Comparison of ENCODE assay signal across 8 cellular contexts in genomic region chr15:88257311-88257901, GRCh38. TPM values are rescaled to one million over a fixed set of nuclear protein-coding genes. Genes with fewer than 3 reads are reported as not detected.
DNase-seq lines count a peak whose midpoint lies in the region; ATAC-seq and TF ChIP-seq lines count a peak whose summit lies in the region.

No MANE protein-coding gene starts in this region.

- peak overlapping the region; percentile 52 for H3K4me3 Mint-ChIP-seq in central memory CD8-positive, alpha-beta T cell
- peak overlapping the region; percentile 83 to 92 (median 88) for H3K4me3 Mint-ChIP-seq in nephron

- no peak for ATAC-seq in central memory CD8-positive, alpha-beta T cell (replicated peaks; ENCODE audit: extremely low read depth, poor library complexity, severe bottlenecking)
- ATAC-seq in GM18909 (IDR thresholded peaks at IDR 0.05; ENCODE audit: poor library complexity, unreplicated experiment) (no peak), left lobe of liver (no peak), GM21447 (IDR thresholded peaks at IDR 0.05; ENCODE audit: unreplicated experiment) (no peak)

- peak; percentile 2 to 17 for DNase-seq in stimulated activated CD8-positive, alpha-beta memory T cell treated with anti-CD3 and anti-CD28 coated beads, Interleukin-7, amount 100 ng/mL, for 4 hours (ENCODE audit: low read depth in 2 of 2)
- no peak for DNase-seq in stimulated activated CD8-positive, alpha-beta memory T cell treated with anti-CD3 and anti-CD28 coated beads, Interleukin-4, amount 100 ng/mL, for 48 hours
- DNase-seq in central memory CD8-positive, alpha-beta T cell (ENCODE audit: low spot score in 2 of 2): no peak
- DNase-seq in glomerular visceral epithelial cell (ENCODE audit: extremely low spot score): no peak
- DNase-seq in left lobe of liver (ENCODE audit: low spot score): no peak

- no peak overlapping the region for H3K27ac Mint-ChIP-seq in central memory CD8-positive, alpha-beta T cell (ENCODE audit: low read depth)
- no peak overlapping the region for H3K27ac Mint-ChIP-seq in nephron

- H3K9me3 Mint-ChIP-seq in central memory CD8-positive, alpha-beta T cell: no peaks in the 10 kb centered on the region
- no peaks in the 10 kb centered on the region for H3K9me3 Mint-ChIP-seq in nephron

- no peak for TF ChIP-seq CTCF in nephron (IDR thresholded peaks at IDR 0.05; ENCODE audit: unreplicated experiment in 3 of 3)

- H3K27me3 Mint-ChIP-seq in central memory CD8-positive, alpha-beta T cell: peaks cover 94% of the 10 kb centered on the region
- peaks cover 96% of the 10 kb centered on the region for H3K27me3 Mint-ChIP-seq in nephron (ENCODE audit: low read depth)

- peaks cover 2% of the 10 kb centered on the region for H3K36me3 Mint-ChIP-seq in central memory CD8-positive, alpha-beta T cell (ENCODE audit: insufficient read depth)
- no peaks in the 10 kb centered on the region for H3K36me3 Mint-ChIP-seq in nephron (ENCODE audit: low read depth)

- peaks cover 21% of the 10 kb centered on the region for H3K4me1 Mint-ChIP-seq in central memory CD8-positive, alpha-beta T cell
- H3K4me1 Mint-ChIP-seq in nephron: peaks cover 35% of the 10 kb centered on the region

RNA-seq across cellular contexts. Expression of gene NTRK3, which starts 0.9 kb away (rescaled TPM):
- 0.38 TPM for total RNA-seq in left lobe of liver

Comparison
In these comparisons a context has a peak if more than half of its experiments do, and no peak if none do; other contexts are left out.
1. DNase-seq: peak in stimulated activated CD8-positive, alpha-beta memory T cell treated with anti-CD3 and anti-CD28 coated beads, Interleukin-7, amount 100 ng/mL, for 4 hours (2 of 2); none in stimulated activated CD8-positive, alpha-beta memory T cell treated with anti-CD3 and anti-CD28 coated beads, Interleukin-4, amount 100 ng/mL, for 48 hours (single experiment), central memory CD8-positive, alpha-beta T cell (0 of 2), glomerular visceral epithelial cell (single experiment) and left lobe of liver (single experiment).